ENCODE assay signal across 27 cellular contexts in the genomic region with DNA sequence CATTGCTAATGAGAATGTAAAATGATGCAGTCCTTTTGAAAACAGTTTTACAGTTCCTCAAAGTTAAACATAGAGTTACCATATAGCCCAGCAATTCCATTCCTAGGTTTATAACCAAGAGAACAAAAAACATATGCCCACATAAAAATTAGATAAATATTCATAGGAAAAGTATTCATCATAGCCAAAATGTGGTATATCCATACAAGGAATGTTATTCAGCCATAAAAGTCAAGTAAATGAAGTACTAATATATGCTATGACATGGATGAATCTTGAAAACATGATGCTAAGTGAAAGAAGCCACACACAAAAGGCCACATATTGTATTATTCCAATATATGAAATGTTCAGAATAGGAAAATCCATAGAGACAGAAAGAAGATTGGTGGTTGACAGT.
DNase-seq lines count a peak whose midpoint lies in the region; ATAC-seq, FAIRE-seq and TF ChIP-seq lines count a peak whose summit lies in the region.
"Had no signal": no experiment of that assay in that cellular context is flagged by ENCODE, and none has a peak within 500 bp of the region (broad histone marks: within the 10 kb centered on the region; RNA-seq: fewer than 3 reads in every experiment).

No MANE protein-coding gene starts in this region.

- H3K9ac ChIP-seq in liver (ENCODE audit: low read depth in 1 of 2, low read length in 2 of 2) (no peak overlapping the region), HepG2 (ENCODE audit: insufficient read depth, low read depth, low read length) (no peak overlapping the region)

- no peak for ATAC-seq in HepG2
- ATAC-seq: activated T-helper 17 cell treated with anti-CD3 and anti-CD28 coated beads, Interleukin-2, amount 50 U/mL, for 72 hours; HCT116; naive thymus-derived CD8-positive, alpha-beta T cell had no signal

- H3K4me1 ChIP-seq in liver (ENCODE audit: control insufficient read depth in 4 of 4, insufficient read depth in 4 of 4, low read length in 3 of 4): peaks cover 0 to 6% (median 2%) of the 10 kb centered on the region in 4 donors
- H3K4me1 ChIP-seq in HepG2 (ENCODE audit: insufficient read depth, low read length): no peaks in the 10 kb centered on the region
- peaks cover 0 to 14% (median 5%) of the 10 kb centered on the region in 4 donors for H3K4me1 ChIP-seq in sigmoid colon
- H3K4me1 ChIP-seq in uterus: no peaks in the 10 kb centered on the region
- H3K4me1 ChIP-seq: Caco-2 had no signal

- H3K4me3 ChIP-seq in liver (ENCODE audit: low read depth in 1 of 3, low read length in 3 of 3) (no peak overlapping the region), HepG2 (replicated peaks in 1 of 3; ENCODE audit: insufficient read depth in 1 of 3, low read depth in 2 of 3, low read length in 3 of 3) (no peak overlapping the region), coronary artery (peak overlapping the region; percentile 14), sigmoid colon (no peak overlapping the region), uterus (no peak overlapping the region)
- H3K4me3 ChIP-seq: cardiac muscle cell, left lung, vagina had no signal

- POLR2A ChIA-PET in HepG2 (lab: Yijun Ruan, JAX): no interaction called here

- no peaks in the 10 kb centered on the region for H4K20me1 ChIP-seq in HepG2 (ENCODE audit: insufficient read depth, low read length)

- TF ChIP-seq CTCF in liver (IDR thresholded peaks at IDR 0.05; ENCODE audit: low read depth, low read length, missing input control) (no peak), HepG2 (CRISPR knock-in tag; IDR thresholded peaks at IDR 0.05) (no peak), coronary artery (IDR thresholded peaks at IDR 0.05) (no peak), sigmoid colon (IDR thresholded peaks at IDR 0.05) (no peak), uterus (IDR thresholded peaks at IDR 0.05) (no peak)

- TF ChIP-seq POLR2A in HepG2 (IDR thresholded peaks at IDR 0.05; ENCODE audit: insufficient read depth in 1 of 2, low read depth in 2 of 2, low read length in 2 of 2) (no peak), sigmoid colon (IDR thresholded peaks at IDR 0.05) (no peak), uterus (IDR thresholded peaks at IDR 0.05) (no peak)

- no peaks in the 10 kb centered on the region for H3K27me3 ChIP-seq in liver (ENCODE audit: control insufficient read depth in 4 of 4, insufficient read depth in 4 of 4, low read length in 3 of 4)
- peaks cover 0 to 2% of the 10 kb centered on the region in 2 experiments; a peak in 1 of 5 replicates for H3K27me3 ChIP-seq in HepG2 (ENCODE audit: control insufficient read depth in 1 of 2, insufficient read depth in 2 of 2, low read length in 2 of 2)
- no peaks in the 10 kb centered on the region for H3K27me3 ChIP-seq in sigmoid colon
- no peaks in the 10 kb centered on the region for H3K27me3 ChIP-seq in uterus
- H3K27me3 ChIP-seq: cardiac muscle cell, left lung, vagina had no signal

- CTCF ChIA-PET in HepG2 (lab: Yijun Ruan, JAX; ENCODE audit: low intra/inter-chr PET ratio, low total read pairs): no interaction called here

- peak overlapping the region; percentile 5 to 46 for H3K27ac ChIP-seq in liver (ENCODE audit: low read depth in 1 of 2, low read length in 2 of 2)
- no peak overlapping the region for H3K27ac ChIP-seq in HepG2 (ENCODE audit: extremely low read length, insufficient read depth, low read length)
- H3K27ac ChIP-seq in coronary artery: peak overlapping the region in 1 of 2 donors; percentile 54
- peak overlapping the region in 3 of 4 donors; percentile 9 to 50 (median 38) for H3K27ac ChIP-seq in sigmoid colon
- peak overlapping the region; percentile 55 to 79 for H3K27ac ChIP-seq in uterus
- H3K27ac ChIP-seq: cardiac muscle cell, RWPE1 had no signal

- TF ChIP-seq EP300 in HepG2 (IDR thresholded peaks at IDR 0.05; ENCODE audit: low read depth in 2 of 2, low read length in 2 of 2): no peak
- no peak for TF ChIP-seq EP300 in HepG2 (CRISPR knock-in tag; IDR thresholded peaks at IDR 0.05; ENCODE audit: borderline replicate concordance)
- no peak for TF ChIP-seq EP300 in sigmoid colon (IDR thresholded peaks at IDR 0.05)

- TF ChIP-seq RAD21 in liver (IDR thresholded peaks at IDR 0.05) (no peak), HepG2 (CRISPR knock-in tag; IDR thresholded peaks at IDR 0.05) (no peak)

- in situ Hi-C loops in HepG2 (cut with HindIII; ENCODE audit: extremely low pct_ligation_motif_present, low pct_unique_long_range_greater_than_20kb): no loop called here

- BruUV-seq in HepG2 (replicated peaks; lab: Mats Ljungman, UMichigan): no TSS peak

- H2AFZ ChIP-seq in HepG2 (ENCODE audit: low read length): no peak overlapping the region

- H3K36me3 ChIP-seq in liver (ENCODE audit: control insufficient read depth in 4 of 4, insufficient read depth in 3 of 4, low read depth in 1 of 4, low read length in 3 of 4) (peaks cover 0 to 4% (median 0%) of the 10 kb centered on the region in 4 donors), HepG2 (replicated peaks in 1 of 2; ENCODE audit: control insufficient read depth in 1 of 2, insufficient read depth in 2 of 2, low read length in 2 of 2) (no peaks in the 10 kb centered on the region), sigmoid colon (peaks cover 0 to 10% (median 5%) of the 10 kb centered on the region in 4 donors), uterus (no peaks in the 10 kb centered on the region)
- H3K36me3 ChIP-seq: cardiac muscle cell, vagina had no signal

- H3K9me3 ChIP-seq in liver (ENCODE audit: control insufficient read depth in 4 of 4, low read length in 3 of 4) (no peaks in the 10 kb centered on the region), HepG2 (ENCODE audit: low read length) (no peaks in the 10 kb centered on the region), sigmoid colon (no peaks in the 10 kb centered on the region), uterus (no peaks in the 10 kb centered on the region)
- H3K9me3 ChIP-seq: Caco-2, left lung, vagina had no signal

- DNase-seq in HepG2 (ENCODE audit: low spot score): no peak
- DNase-seq in coronary artery (ENCODE audit: low spot score): no peak
- DNase-seq in sigmoid colon: no peak
- no peak for DNase-seq in uterus
- DNase-seq in mucosa of gallbladder (ENCODE audit: low spot score): no peak
- DNase-seq in occipital lobe (lab: John Stamatoyannopoulos, UW): no peak
- no peak for DNase-seq in NCI-H2029 treated with DMSO at 0.1 percent for 48 hours (lab: John Stamatoyannopoulos, UW)
- DNase-seq: activated CD4-positive, alpha-beta T cell treated with anti-CD3 and anti-CD28 coated beads, Interleukin-2, amount 50 U/mL, for 1 hour; C1 segment of cervical spinal cord; Caco-2; DMS79; KBM-7; left lung; naive thymus-derived CD8-positive, alpha-beta T cell; NCI-H1436; NCI-H2107; NCI-H446 treated with DMSO at 0.1 percent for 48 hours; stimulated activated CD4-positive, alpha-beta T cell treated with anti-CD3 and anti-CD28 coated beads, Interleukin-2, amount 100 ng/mL, for 48 hours had no signal

- intact Hi-C loops in HepG2 (cut with micrococcal nuclease; ENCODE audit: unreplicated experiment) (no loop called here), sigmoid colon (cut with DNase I) (no loop called here), uterus (cut with DNase I; ENCODE audit: low total_unique reads) (no loop called here)

- H3K4me2 ChIP-seq in HepG2 (ENCODE audit: low read depth, low read length): no peak overlapping the region

- no peaks in the 10 kb centered on the region for H3K79me2 ChIP-seq in HepG2 (ENCODE audit: insufficient read depth, low read length)

- no peak for FAIRE-seq in HepG2 (lab: Jason Lieb, UNC)
- FAIRE-seq: endometrium, GM18507, islet of Langerhans had no signal

TF ChIP-seq in liver, 16 proteins besides CTCF, POLR2A, EP300 and RAD21:
- TF ChIP-seq, protein P1, sequence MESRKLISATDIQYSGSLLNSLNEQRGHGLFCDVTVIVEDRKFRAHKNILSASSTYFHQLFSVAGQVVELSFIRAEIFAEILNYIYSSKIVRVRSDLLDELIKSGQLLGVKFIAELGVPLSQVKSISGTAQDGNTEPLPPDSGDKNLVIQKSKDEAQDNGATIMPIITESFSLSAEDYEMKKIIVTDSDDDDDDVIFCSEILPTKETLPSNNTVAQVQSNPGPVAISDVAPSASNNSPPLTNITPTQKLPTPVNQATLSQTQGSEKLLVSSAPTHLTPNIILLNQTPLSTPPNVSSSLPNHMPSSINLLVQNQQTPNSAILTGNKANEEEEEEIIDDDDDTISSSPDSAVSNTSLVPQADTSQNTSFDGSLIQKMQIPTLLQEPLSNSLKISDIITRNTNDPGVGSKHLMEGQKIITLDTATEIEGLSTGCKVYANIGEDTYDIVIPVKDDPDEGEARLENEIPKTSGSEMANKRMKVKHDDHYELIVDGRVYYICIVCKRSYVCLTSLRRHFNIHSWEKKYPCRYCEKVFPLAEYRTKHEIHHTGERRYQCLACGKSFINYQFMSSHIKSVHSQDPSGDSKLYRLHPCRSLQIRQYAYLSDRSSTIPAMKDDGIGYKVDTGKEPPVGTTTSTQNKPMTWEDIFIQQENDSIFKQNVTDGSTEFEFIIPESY (IDR thresholded peaks at IDR 0.05): no peak
- TF ChIP-seq, protein P2, sequence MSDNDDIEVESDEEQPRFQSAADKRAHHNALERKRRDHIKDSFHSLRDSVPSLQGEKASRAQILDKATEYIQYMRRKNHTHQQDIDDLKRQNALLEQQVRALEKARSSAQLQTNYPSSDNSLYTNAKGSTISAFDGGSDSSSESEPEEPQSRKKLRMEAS (IDR thresholded peaks at IDR 0.05): no peak
- TF ChIP-seq EGR1 (IDR thresholded peaks at IDR 0.05; ENCODE audit: low read depth in 2 of 2): no peak
- TF ChIP-seq NR2F2 (IDR thresholded peaks at IDR 0.05): no peak
- no peak for TF ChIP-seq YY1 (IDR thresholded peaks at IDR 0.05)

TF ChIP-seq in HepG2, 621 proteins besides CTCF, POLR2A, EP300 and RAD21 (continues in another document):
- TF ChIP-seq ZNF563 (CRISPR knock-in tag; IDR thresholded peaks at IDR 0.05) (no peak), ZSCAN9 (CRISPR knock-in tag; IDR thresholded peaks at IDR 0.05; ENCODE audit: borderline replicate concordance) (no peak)
- TF ChIP-seq, protein P3, sequence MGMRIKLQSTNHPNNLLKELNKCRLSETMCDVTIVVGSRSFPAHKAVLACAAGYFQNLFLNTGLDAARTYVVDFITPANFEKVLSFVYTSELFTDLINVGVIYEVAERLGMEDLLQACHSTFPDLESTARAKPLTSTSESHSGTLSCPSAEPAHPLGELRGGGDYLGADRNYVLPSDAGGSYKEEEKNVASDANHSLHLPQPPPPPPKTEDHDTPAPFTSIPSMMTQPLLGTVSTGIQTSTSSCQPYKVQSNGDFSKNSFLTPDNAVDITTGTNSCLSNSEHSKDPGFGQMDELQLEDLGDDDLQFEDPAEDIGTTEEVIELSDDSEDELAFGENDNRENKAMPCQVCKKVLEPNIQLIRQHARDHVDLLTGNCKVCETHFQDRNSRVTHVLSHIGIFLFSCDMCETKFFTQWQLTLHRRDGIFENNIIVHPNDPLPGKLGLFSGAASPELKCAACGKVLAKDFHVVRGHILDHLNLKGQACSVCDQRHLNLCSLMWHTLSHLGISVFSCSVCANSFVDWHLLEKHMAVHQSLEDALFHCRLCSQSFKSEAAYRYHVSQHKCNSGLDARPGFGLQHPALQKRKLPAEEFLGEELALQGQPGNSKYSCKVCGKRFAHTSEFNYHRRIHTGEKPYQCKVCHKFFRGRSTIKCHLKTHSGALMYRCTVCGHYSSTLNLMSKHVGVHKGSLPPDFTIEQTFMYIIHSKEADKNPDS (CRISPR knock-in tag; IDR thresholded peaks at IDR 0.05): no peak
